Comparison of ENCODE assay signal across 1 cellular context in genomic region chr5:140557965-140558364, GRCh38.
TF ChIP-seq lines count a peak whose summit lies in the region.

No MANE protein-coding gene starts in this region.

TF ChIP-seq in GM12878, 131 proteins besides CTCF, POLR2A, EP300 and RAD21:
- no peak for TF ChIP-seq MEF2A (IDR thresholded peaks at IDR 0.05; ENCODE audit: insufficient read depth, low read depth, low read length)
- TF ChIP-seq PRDM15 (CRISPR knock-in tag; IDR thresholded peaks at IDR 0.05): no peak
- no peak for TF ChIP-seq GATAD2B (conservative IDR thresholded peaks at IDR 0.05; ENCODE audit: low read depth)
- TF ChIP-seq, protein P1, sequence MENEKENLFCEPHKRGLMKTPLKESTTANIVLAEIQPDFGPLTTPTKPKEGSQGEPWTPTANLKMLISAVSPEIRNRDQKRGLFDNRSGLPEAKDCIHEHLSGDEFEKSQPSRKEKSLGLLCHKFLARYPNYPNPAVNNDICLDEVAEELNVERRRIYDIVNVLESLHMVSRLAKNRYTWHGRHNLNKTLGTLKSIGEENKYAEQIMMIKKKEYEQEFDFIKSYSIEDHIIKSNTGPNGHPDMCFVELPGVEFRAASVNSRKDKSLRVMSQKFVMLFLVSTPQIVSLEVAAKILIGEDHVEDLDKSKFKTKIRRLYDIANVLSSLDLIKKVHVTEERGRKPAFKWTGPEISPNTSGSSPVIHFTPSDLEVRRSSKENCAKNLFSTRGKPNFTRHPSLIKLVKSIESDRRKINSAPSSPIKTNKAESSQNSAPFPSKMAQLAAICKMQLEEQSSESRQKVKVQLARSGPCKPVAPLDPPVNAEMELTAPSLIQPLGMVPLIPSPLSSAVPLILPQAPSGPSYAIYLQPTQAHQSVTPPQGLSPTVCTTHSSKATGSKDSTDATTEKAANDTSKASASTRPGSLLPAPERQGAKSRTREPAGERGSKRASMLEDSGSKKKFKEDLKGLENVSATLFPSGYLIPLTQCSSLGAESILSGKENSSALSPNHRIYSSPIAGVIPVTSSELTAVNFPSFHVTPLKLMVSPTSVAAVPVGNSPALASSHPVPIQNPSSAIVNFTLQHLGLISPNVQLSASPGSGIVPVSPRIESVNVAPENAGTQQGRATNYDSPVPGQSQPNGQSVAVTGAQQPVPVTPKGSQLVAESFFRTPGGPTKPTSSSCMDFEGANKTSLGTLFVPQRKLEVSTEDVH (IDR thresholded peaks at IDR 0.05; ENCODE audit: low read depth, partially characterized antibody): no peak
- TF ChIP-seq, protein P2, sequence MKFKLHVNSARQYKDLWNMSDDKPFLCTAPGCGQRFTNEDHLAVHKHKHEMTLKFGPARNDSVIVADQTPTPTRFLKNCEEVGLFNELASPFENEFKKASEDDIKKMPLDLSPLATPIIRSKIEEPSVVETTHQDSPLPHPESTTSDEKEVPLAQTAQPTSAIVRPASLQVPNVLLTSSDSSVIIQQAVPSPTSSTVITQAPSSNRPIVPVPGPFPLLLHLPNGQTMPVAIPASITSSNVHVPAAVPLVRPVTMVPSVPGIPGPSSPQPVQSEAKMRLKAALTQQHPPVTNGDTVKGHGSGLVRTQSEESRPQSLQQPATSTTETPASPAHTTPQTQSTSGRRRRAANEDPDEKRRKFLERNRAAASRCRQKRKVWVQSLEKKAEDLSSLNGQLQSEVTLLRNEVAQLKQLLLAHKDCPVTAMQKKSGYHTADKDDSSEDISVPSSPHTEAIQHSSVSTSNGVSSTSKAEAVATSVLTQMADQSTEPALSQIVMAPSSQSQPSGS (IDR thresholded peaks at IDR 0.05; ENCODE audit: low read length): no peak
- TF ChIP-seq SPI1 (IDR thresholded peaks at IDR 0.05; ENCODE audit: borderline replicate concordance, insufficient read depth, low read depth, low read length): no peak
- no peak for TF ChIP-seq FOS (IDR thresholded peaks at IDR 0.05; ENCODE audit: borderline replicate concordance, extremely low read depth, insufficient read length)
- TF ChIP-seq POLR2AphosphoS5 (IDR thresholded peaks at IDR 0.05; ENCODE audit: low read length): no peak
- TF ChIP-seq ZSCAN29 (IDR thresholded peaks at IDR 0.05): no peak
- no peak for TF ChIP-seq CBX3 (IDR thresholded peaks at IDR 0.05; ENCODE audit: borderline replicate concordance, low read depth)
- TF ChIP-seq RUNX3 (IDR thresholded peaks at IDR 0.05; ENCODE audit: low read length): no peak
- TF ChIP-seq CHD2 (IDR thresholded peaks at IDR 0.05; ENCODE audit: borderline replicate concordance, low read depth, low read length): no peak
- no peak for TF ChIP-seq WRNIP1 (IDR thresholded peaks at IDR 0.05; ENCODE audit: borderline replicate concordance, low read depth, low read length)
- no peak for TF ChIP-seq HCFC1 (IDR thresholded peaks at IDR 0.05; ENCODE audit: low read length)
- no peak for TF ChIP-seq JUND (IDR thresholded peaks at IDR 0.05; ENCODE audit: low read depth, low read length)
